7 cellular contexts compared by ENCODE assay signal in genomic region chr20:31718952-31719643, GRCh38. TPM values are rescaled to one million over a fixed set of nuclear protein-coding genes. Genes with fewer than 3 reads are reported as not detected.
DNase-seq lines count a peak whose midpoint lies in the region; ATAC-seq and TF ChIP-seq lines count a peak whose summit lies in the region.

No MANE protein-coding gene starts in this region.

- H3K4me3 Mint-ChIP-seq in HFFc6, result peak overlapping the region; percentile 88

- H3F3A ChIP-seq in SU-DHL-6 (ENCODE audit: insufficient read depth), result peaks cover 16% of the 10 kb centered on the region

- H3K4me3 ChIP-seq in SU-DHL-6 (ENCODE audit: insufficient read depth, low read length, poor library complexity, severe bottlenecking) (peak overlapping the region; percentile 70), fibroblast of pulmonary artery (replicated peaks; ENCODE audit: low read depth, low read length) (peak overlapping the region; percentile 79), skeletal muscle tissue (ENCODE audit: low read length in 3 of 3) (peak overlapping the region; percentile 94 to 97 (median 95))

- H2AFZ ChIP-seq in SU-DHL-6 (ENCODE audit: low read depth, low read length, severe bottlenecking), result no peak overlapping the region

- H3K4me2 ChIP-seq in SU-DHL-6 (ENCODE audit: low read depth, low read length, poor library complexity, severe bottlenecking), result peak overlapping the region; percentile 91

- ATAC-seq in GM19467 (IDR thresholded peaks at IDR 0.05; ENCODE audit: unreplicated experiment), result no peak

- H3K27me3 Mint-ChIP-seq in HFFc6 (ENCODE audit: insufficient read depth), result peaks cover 2% of the 10 kb centered on the region

- H3K36me3 ChIP-seq in SU-DHL-6 (ENCODE audit: low read length) (no peaks in the 10 kb centered on the region), skeletal muscle tissue (ENCODE audit: control insufficient read depth in 3 of 3, insufficient read depth in 3 of 3, low read length in 3 of 3) (peaks cover 5 to 17% (median 6%) of the 10 kb centered on the region in 3 donors)

- H3K27ac ChIP-seq in SU-DHL-6 (ENCODE audit: low read depth, low read length) (peak overlapping the region; percentile 89), skeletal muscle tissue (ENCODE audit: low read depth, low read length) (peak overlapping the region; percentile 95)

- H3K9ac ChIP-seq in SU-DHL-6 (ENCODE audit: low read length) (peak overlapping the region; percentile 81), skeletal muscle tissue (ENCODE audit: low read depth in 1 of 3, low read length in 3 of 3) (peak overlapping the region; percentile 7 to 97 (median 46))

- no peaks in the 10 kb centered on the region for H3K9me3 Mint-ChIP-seq in HFFc6

- H3K9me3 ChIP-seq in SU-DHL-6 (ENCODE audit: insufficient read depth, low read length) (no peaks in the 10 kb centered on the region), skeletal muscle tissue (ENCODE audit: control insufficient read depth in 3 of 3, low read length in 3 of 3) (no peaks in the 10 kb centered on the region)

- H4K20me1 ChIP-seq in SU-DHL-6 (ENCODE audit: low read depth, low read length), result no peaks in the 10 kb centered on the region

- peaks cover 82% of the 10 kb centered on the region for H3K4me1 Mint-ChIP-seq in HFFc6 (ENCODE audit: low read depth)

- peaks cover 79% of the 10 kb centered on the region for H3K79me2 ChIP-seq in SU-DHL-6 (ENCODE audit: insufficient read depth, low read length)

- DNase-seq in HFFc6 (no peak), fibroblast of pulmonary artery (ENCODE audit: low read depth) (no peak), glomerular visceral epithelial cell (ENCODE audit: extremely low spot score) (no peak), GM13976 (ENCODE audit: low spot score) (no peak)

- TF ChIP-seq CTCF in HFFc6 (IDR thresholded peaks at IDR 0.05) (no peak), SU-DHL-6 (IDR thresholded peaks at IDR 0.05; ENCODE audit: insufficient read depth, low read length, poor library complexity, severe bottlenecking) (no peak), fibroblast of pulmonary artery (IDR thresholded peaks at IDR 0.05; ENCODE audit: low read length, missing control alignments) (no peak), GM13976 (IDR thresholded peaks at IDR 0.05; ENCODE audit: borderline replicate concordance, control extremely low read depth, extremely low read depth, insufficient read depth, missing control alignments) (no peak)

- H3K27me3 ChIP-seq in SU-DHL-6 (ENCODE audit: low read length), result no peaks in the 10 kb centered on the region
- no peaks in the 10 kb centered on the region for H3K27me3 ChIP-seq in skeletal muscle tissue (ENCODE audit: control insufficient read depth in 3 of 3, insufficient read depth in 3 of 3, low read length in 3 of 3)

- no peaks in the 10 kb centered on the region for H3K9me2 ChIP-seq in SU-DHL-6 (replicated peaks; ENCODE audit: insufficient read depth, low read length)

- in situ Hi-C loops in GM13976 (cut with MboI; ENCODE audit: low sequenced_read_pairs, unreplicated experiment), result no loop called here

- peaks cover 78% of the 10 kb centered on the region for H3K36me3 Mint-ChIP-seq in HFFc6 (ENCODE audit: low read depth)

- H3K27ac Mint-ChIP-seq in HFFc6, result peak overlapping the region; percentile 98

- H3K4me1 ChIP-seq in skeletal muscle tissue (ENCODE audit: control insufficient read depth in 3 of 3, insufficient read depth in 3 of 3, low read length in 3 of 3), result peaks cover 56 to 67% (median 57%) of the 10 kb centered on the region in 3 donors

RNA-seq across cellular contexts. Expression of gene BCL2L1, which starts 3.6 kb away (rescaled TPM):
- 100 to 1,000 TPM; 111 to 122 (median 117) TPM for total RNA-seq in HFFc6 (2021; fragmentation: NEBNext Ultra II Directional; extraction: Animal tissue kit (Norgen Biotek cat#: 25700))
- total RNA-seq in skeletal muscle tissue, result 44.9 TPM

RNA-seq across cellular contexts. Expression of gene TPX2, which starts 20.0 kb away (rescaled TPM):
- total RNA-seq in HFFc6 (2021; fragmentation: NEBNext Ultra II Directional; extraction: Animal tissue kit (Norgen Biotek cat#: 25700)), result 100 to 1,000 TPM in 4 of 6 experiments, 10 to 100 TPM in 2; 51.0 to 117 (median 107) TPM
- 8.4 TPM for total RNA-seq in skeletal muscle tissue
